ENCODE assay signal across 13 cellular contexts in genomic region chr5:159409801-159410200, GRCh38.
A peak's percentile ranks its signal among the peaks of the same experiment; 100 is the strongest.
DNase-seq lines count a peak whose midpoint lies in the region; ATAC-seq and TF ChIP-seq lines count a peak whose summit lies in the region.
"Had no signal": no experiment of that assay in that cellular context is flagged by ENCODE, and none has a peak within 500 bp of the region (broad histone marks: within the 10 kb centered on the region; RNA-seq: fewer than 3 reads in every experiment).

No MANE protein-coding gene starts in this region.

- H3K4me3 ChIP-seq in GM12865 (ENCODE audit: low read depth, low read length) = no peak overlapping the region
- H3K4me3 ChIP-seq in breast epithelium = no peak overlapping the region
- H3K4me3 ChIP-seq in gastroesophageal sphincter = no peak overlapping the region
- H3K4me3 ChIP-seq: skin epidermis, thoracic aorta had no signal

- DNase-seq in GM12865 (ENCODE audit: low read depth) (peak; percentile 74), OCI-M1 (lab: John Stamatoyannopoulos, UW) (peak; percentile 20), NCI-H2171 treated with DMSO at 0.1 percent for 48 hours (lab: John Stamatoyannopoulos, UW) (no peak), breast epithelium (ENCODE audit: low spot score in 2 of 2) (no peak)
- DNase-seq: NCI-H526 treated with DMSO at 0.1 percent for 48 hours, T-helper 9 cell had no signal

- WGBS in gastroesophageal sphincter (ENCODE audit: low coverage in 1 of 2), 2 donors = 84 to 85% methylated on average over 4 of the region's 4 CpGs

- H3K27ac ChIP-seq in breast epithelium (no peak overlapping the region), gastroesophageal sphincter (no peak overlapping the region)
- H3K27ac ChIP-seq: C4-2B, skin epidermis, thoracic aorta had no signal

- TF ChIP-seq POLR2A in breast epithelium (IDR thresholded peaks at IDR 0.05) = no peak
- no peak for TF ChIP-seq POLR2A in gastroesophageal sphincter (IDR thresholded peaks at IDR 0.05)

- peak; percentile 46 for ATAC-seq in GM19043 (IDR thresholded peaks at IDR 0.05; ENCODE audit: low read depth, unreplicated experiment)
- peak; percentile 57 for ATAC-seq in HG02884 (IDR thresholded peaks at IDR 0.05; ENCODE audit: unreplicated experiment)
- no peak for ATAC-seq in HG03025 (IDR thresholded peaks at IDR 0.05; ENCODE audit: low FRiP score, unreplicated experiment)
- no peak for ATAC-seq in gastroesophageal sphincter

- no peak for TF ChIP-seq EP300 in gastroesophageal sphincter (IDR thresholded peaks at IDR 0.05)

- no peak for TF ChIP-seq CTCF in GM12865 (IDR thresholded peaks at IDR 0.05; ENCODE audit: insufficient read depth, low read depth, low read length, missing control alignments)
- no peak for TF ChIP-seq CTCF in breast epithelium (IDR thresholded peaks at IDR 0.05)
- no peak for TF ChIP-seq CTCF in gastroesophageal sphincter (IDR thresholded peaks at IDR 0.05)

- intact Hi-C loops in breast epithelium (cut with DNase I; ENCODE audit: low total_unique reads) = no loop called here

- H3K36me3 ChIP-seq in breast epithelium = no peaks in the 10 kb centered on the region
- no peaks in the 10 kb centered on the region for H3K36me3 ChIP-seq in gastroesophageal sphincter
- H3K36me3 ChIP-seq: thoracic aorta had no signal

- H3K4me1 ChIP-seq in breast epithelium (no peaks in the 10 kb centered on the region), gastroesophageal sphincter (no peaks in the 10 kb centered on the region)

- no peaks in the 10 kb centered on the region for H3K27me3 ChIP-seq in breast epithelium
- peaks cover 3% of the 10 kb centered on the region for H3K27me3 ChIP-seq in gastroesophageal sphincter

- H3K9me3 ChIP-seq in breast epithelium (no peaks in the 10 kb centered on the region), gastroesophageal sphincter (no peaks in the 10 kb centered on the region)
- H3K9me3 ChIP-seq: thoracic aorta had no signal

Comparison
In these comparisons a context has a peak if more than half of its experiments do, and no peak if none do; other contexts are left out.
1. DNase-seq: peak in GM12865 (single experiment) and OCI-M1 (single experiment); none in NCI-H2171 treated with DMSO at 0.1 percent for 48 hours (single experiment) and breast epithelium (0 of 2).
2. ATAC-seq: peak in GM19043 (single experiment) and HG02884 (single experiment); none in HG03025 (single experiment) and gastroesophageal sphincter (single experiment).